1 cellular context compared by ENCODE assay signal in genomic region chr14:70755655-70756054, GRCh38.
TF ChIP-seq lines count a peak whose summit lies in the region.

No MANE protein-coding gene starts in this region.

TF ChIP-seq in WTC11, 78 proteins besides CTCF, POLR2A, EP300 and RAD21 (continued from another document):
- TF ChIP-seq CDX4 (CRISPR knock-in tag; IDR thresholded peaks at IDR 0.05; ENCODE audit: borderline replicate concordance) (no peak), FOXP1 (CRISPR knock-in tag; IDR thresholded peaks at IDR 0.05; ENCODE audit: borderline replicate concordance) (no peak), ZNF671 (CRISPR knock-in tag; IDR thresholded peaks at IDR 0.05) (no peak)
